Comparison of ENCODE assay signal across 8 cellular contexts in genomic region chr12:123206794-123207193, GRCh38. TPM values are rescaled to one million over a fixed set of nuclear protein-coding genes. Genes with fewer than 3 reads are reported as not detected.
A peak's percentile ranks its signal among the peaks of the same experiment; 100 is the strongest.
DNase-seq lines count a peak whose midpoint lies in the region; ATAC-seq, FAIRE-seq and TF ChIP-seq lines count a peak whose summit lies in the region.
"Not testable (repeated sequence)": the region's sequence is repeated elsewhere in the genome, so short reads cannot be mapped to it uniquely, and the experiment has no call there.

No MANE protein-coding gene starts in this region.

- not testable (repeated sequence) for H3K4me2 ChIP-seq in astrocyte (ENCODE audit: low read length)

- H3K27ac ChIP-seq in AG04450 (ENCODE audit: low read depth, low read length); astrocyte (ENCODE audit: low read depth, low read length): not testable (repeated sequence)

- H3K27me3 ChIP-seq in AG04450 (ENCODE audit: control insufficient read depth, insufficient read depth, low read length); astrocyte (ENCODE audit: insufficient read depth, low read length): not testable (repeated sequence)

- peak; percentile 44; the same call in 2 of the 3 replicates for ATAC-seq in SK-N-SH treated with all-trans-retinoic acid at 6 μM for 48 hours

- H4K20me1 ChIP-seq in astrocyte (ENCODE audit: insufficient read depth, low read length): not testable (repeated sequence)

- TF ChIP-seq CTCF in AG04450 (IDR thresholded peaks at IDR 0.05; ENCODE audit: low read depth, low read length); astrocyte (IDR thresholded peaks at IDR 0.05; ENCODE audit: insufficient read depth, low read depth, low read length); epithelial cell of esophagus (IDR thresholded peaks at IDR 0.05; ENCODE audit: insufficient read depth, low read depth, low read length, missing control alignments): not testable (repeated sequence)

- H3K27me3 Mint-ChIP-seq in astrocyte (ENCODE audit: low read depth, unreplicated experiment): not testable (repeated sequence)

- POLR2A ChIA-PET in AG04450 (lab: Yijun Ruan, JAX): interaction anchor here (1.3 kb wide), 1 partner anchor 26 kb away, joined by 3 read pairs; no protein-coding TSS in a partner anchor

- H2AFZ ChIP-seq in astrocyte (ENCODE audit: low read depth, low read length): not testable (repeated sequence)

- CTCF ChIA-PET in AG04450 (lab: Charles Lee): not testable (repeated sequence)

- not testable (repeated sequence) for H3K4me3 Mint-ChIP-seq in astrocyte (ENCODE audit: unreplicated experiment)

- H3K36me3 Mint-ChIP-seq in astrocyte (ENCODE audit: low read depth, unreplicated experiment): peaks cover 17% of the 10 kb centered on the region

- H3K4me3 ChIP-seq in AG04450 (ENCODE audit: low read depth, low read length); astrocyte (ENCODE audit: insufficient read depth, low read depth, low read length); epithelial cell of esophagus (ENCODE audit: low read length): not testable (repeated sequence)

- not testable (repeated sequence) for H3K4me1 Mint-ChIP-seq in astrocyte (ENCODE audit: low read depth, unreplicated experiment)

- H3K9ac ChIP-seq in astrocyte (ENCODE audit: low read length): not testable (repeated sequence)

- not testable (repeated sequence) for H3K27ac Mint-ChIP-seq in astrocyte (ENCODE audit: unreplicated experiment)

- not testable (repeated sequence) for H3K9me3 ChIP-seq in AG04450 (ENCODE audit: control insufficient read depth, insufficient read depth, low read length); astrocyte (ENCODE audit: insufficient read depth, low read depth, low read length)

- H3K4me1 ChIP-seq in astrocyte (ENCODE audit: insufficient read depth, low read length): not testable (repeated sequence)

- H3K36me3 ChIP-seq in astrocyte (ENCODE audit: insufficient read depth, low read length): peaks cover 30% of the 10 kb centered on the region

- H3K79me2 ChIP-seq in astrocyte (ENCODE audit: insufficient read depth, low read length): not testable (repeated sequence)

- H3K9me3 Mint-ChIP-seq in astrocyte (ENCODE audit: unreplicated experiment): not testable (repeated sequence)

- DNase-seq in AG04450 (ENCODE audit: low read depth, low spot score) (peak; percentile 1), HT1080 (ENCODE audit: low read depth) (peak; percentile 11), astrocyte (ENCODE audit: low read depth) (peak; percentile 4), epithelial cell of esophagus (ENCODE audit: low read depth) (peak; percentile 8), iris pigment epithelial cell (ENCODE audit: low read depth) (peak; percentile 44), smooth muscle cell of the brain vasculature (ENCODE audit: low read depth, low spot score) (peak; percentile 3)

- peak; percentile 23 for FAIRE-seq in G401.6 (lab: Jason Lieb, UNC)
- FAIRE-seq in astrocyte (lab: Jason Lieb, UNC): not testable (repeated sequence)

RNA-seq across cellular contexts. Expression of gene MPHOSPH9, which starts 26.1 kb away (rescaled TPM):
- polyA plus RNA-seq in AG04450 (2011; rRNA removed): 15.4 and 20.3 TPM in 2 replicates
- 19.3 and 35.0 TPM in 2 replicates for polyA minus RNA-seq in AG04450 (2011; rRNA and poly(A)+ RNA removed)
- 42.1 and 45.9 TPM in 2 replicates for total RNA-seq in HT1080 (2014; rRNA removed; shearing (Covaris generic))
- 25.0 and 29.2 TPM in 2 replicates for polyA plus RNA-seq in HT1080 (2015; cell fraction: cytosol; rRNA removed)
- 72.5 and 72.6 TPM in 2 replicates for polyA plus RNA-seq in HT1080 (2015; cell fraction: nucleus; rRNA removed)
- total RNA-seq in astrocyte: 21.6 and 24.9 TPM in 2 replicates

RNA-seq across cellular contexts. Expression of gene MTRFR, which starts 26.4 kb away (rescaled TPM):
- 9.4 TPM in 2 replicates for polyA plus RNA-seq in AG04450 (2011; rRNA removed)
- polyA minus RNA-seq in AG04450 (2011; rRNA and poly(A)+ RNA removed): 14.3 and 17.3 TPM in 2 replicates
- 10.3 and 14.9 TPM in 2 replicates for total RNA-seq in HT1080 (2014; rRNA removed; shearing (Covaris generic))
- 14.0 and 15.5 TPM in 2 replicates for polyA plus RNA-seq in HT1080 (2015; cell fraction: cytosol; rRNA removed)
- 7.2 and 7.8 TPM in 2 replicates for polyA plus RNA-seq in HT1080 (2015; cell fraction: nucleus; rRNA removed)
- total RNA-seq in astrocyte: 11.1 and 12.4 TPM in 2 replicates

RNA-seq across cellular contexts. Expression of gene PITPNM2, which starts 55.9 kb away (rescaled TPM):
- 1.3 and 2.2 TPM in 2 replicates for polyA plus RNA-seq in AG04450 (2011; rRNA removed)
- polyA minus RNA-seq in AG04450 (2011; rRNA and poly(A)+ RNA removed): 4.9 and 5.7 TPM in 2 replicates
- total RNA-seq in HT1080 (2014; rRNA removed; shearing (Covaris generic)): 3.0 and 6.2 TPM in 2 replicates
- polyA plus RNA-seq in HT1080 (2015; cell fraction: cytosol; rRNA removed): 7.4 and 8.9 TPM in 2 replicates
- polyA plus RNA-seq in HT1080 (2015; cell fraction: nucleus; rRNA removed): 22.9 and 24.1 TPM in 2 replicates
- 13.2 and 14.2 TPM in 2 replicates for total RNA-seq in astrocyte
